ENCODE assay signal across 21 cellular contexts in genomic region chr2:56754627-56755026, GRCh38.
"Had no signal": no experiment of that assay in that cellular context is flagged by ENCODE, and none has a peak within 500 bp of the region (broad histone marks: within the 10 kb centered on the region; RNA-seq: fewer than 3 reads in every experiment).

No MANE protein-coding gene starts in this region.

- H3K4me1 ChIP-seq: esophagus muscularis mucosa, gastrocnemius medialis, lower lobe of right lung, neural progenitor cell, sigmoid colon had no signal

- ATAC-seq: effector memory CD8-positive, alpha-beta T cell; gastrocnemius medialis; left lobe of liver; lower lobe of right lung; natural killer cell treated with Interleukin-12 subunit alpha and Interleukin-12 subunit beta and Interleukin-15 and Interleukin-18, amount 100 ng/mL, for 72 hours had no signal

- H3K27me3 ChIP-seq: esophagus muscularis mucosa, gastrocnemius medialis, neural progenitor cell, ovary, sigmoid colon had no signal

- DNase-seq: cerebellar nuclear complex; effector memory CD8-positive, alpha-beta T cell; gastrocnemius medialis; hippocampal formation; kidney glomerular epithelial cell; lower lobe of right lung; midbrain; nucleus accumbens; ovary; sigmoid colon; stimulated activated CD4-positive, alpha-beta T cell treated with anti-CD3 and anti-CD28 coated beads, Interleukin-2, amount 100 ng/mL, for 24 hours; stimulated activated naive CD4-positive, alpha-beta T cell; trophoblast cell had no signal

- H3K4me3 ChIP-seq: esophagus muscularis mucosa, gastrocnemius medialis, lower lobe of right lung, neural progenitor cell, ovary, sigmoid colon, skin epidermis had no signal

- H3K4me1 Mint-ChIP-seq: memory B cell, neural progenitor cell had no signal

- H3K36me3 ChIP-seq: esophagus muscularis mucosa, gastrocnemius medialis, lower lobe of right lung, neural progenitor cell, ovary, sigmoid colon had no signal

- H3K27ac ChIP-seq: epithelial cell of prostate, esophagus muscularis mucosa, gastrocnemius medialis, lower lobe of right lung, neural progenitor cell, ovary, sigmoid colon, skin epidermis had no signal

- H3K4me3 Mint-ChIP-seq: dendritic cell treated with granulocyte-macrophage colony-stimulating factor and Interleukin-4, amounts not matched to agents 40 ng/mL and 50 ng/mL, for 4 days; effector memory CD8-positive, alpha-beta T cell; memory B cell; natural killer cell treated with Interleukin-12 subunit alpha and Interleukin-12 subunit beta and Interleukin-15 and Interleukin-18, amount 100 ng/mL, for 72 hours; neural progenitor cell had no signal

- H3K36me3 Mint-ChIP-seq: memory B cell; natural killer cell treated with Interleukin-12 subunit alpha and Interleukin-12 subunit beta and Interleukin-15 and Interleukin-18, amount 100 ng/mL, for 72 hours; neural progenitor cell had no signal

- H3K27ac Mint-ChIP-seq: dendritic cell treated with granulocyte-macrophage colony-stimulating factor and Interleukin-4, amounts not matched to agents 40 ng/mL and 50 ng/mL, for 4 days; effector memory CD8-positive, alpha-beta T cell; memory B cell; natural killer cell treated with Interleukin-12 subunit alpha and Interleukin-12 subunit beta and Interleukin-15 and Interleukin-18, amount 100 ng/mL, for 72 hours; neural progenitor cell had no signal

- H3K9me3 Mint-ChIP-seq: dendritic cell treated with granulocyte-macrophage colony-stimulating factor and Interleukin-4, amounts not matched to agents 40 ng/mL and 50 ng/mL, for 4 days; neural progenitor cell had no signal

- H3K9me3 ChIP-seq: esophagus muscularis mucosa, gastrocnemius medialis, lower lobe of right lung, ovary, sigmoid colon had no signal

- H3K27me3 Mint-ChIP-seq: dendritic cell treated with granulocyte-macrophage colony-stimulating factor and Interleukin-4, amounts not matched to agents 40 ng/mL and 50 ng/mL, for 4 days; effector memory CD8-positive, alpha-beta T cell; memory B cell; natural killer cell treated with Interleukin-12 subunit alpha and Interleukin-12 subunit beta and Interleukin-15 and Interleukin-18, amount 100 ng/mL, for 72 hours had no signal
